In the genomic region with DNA sequence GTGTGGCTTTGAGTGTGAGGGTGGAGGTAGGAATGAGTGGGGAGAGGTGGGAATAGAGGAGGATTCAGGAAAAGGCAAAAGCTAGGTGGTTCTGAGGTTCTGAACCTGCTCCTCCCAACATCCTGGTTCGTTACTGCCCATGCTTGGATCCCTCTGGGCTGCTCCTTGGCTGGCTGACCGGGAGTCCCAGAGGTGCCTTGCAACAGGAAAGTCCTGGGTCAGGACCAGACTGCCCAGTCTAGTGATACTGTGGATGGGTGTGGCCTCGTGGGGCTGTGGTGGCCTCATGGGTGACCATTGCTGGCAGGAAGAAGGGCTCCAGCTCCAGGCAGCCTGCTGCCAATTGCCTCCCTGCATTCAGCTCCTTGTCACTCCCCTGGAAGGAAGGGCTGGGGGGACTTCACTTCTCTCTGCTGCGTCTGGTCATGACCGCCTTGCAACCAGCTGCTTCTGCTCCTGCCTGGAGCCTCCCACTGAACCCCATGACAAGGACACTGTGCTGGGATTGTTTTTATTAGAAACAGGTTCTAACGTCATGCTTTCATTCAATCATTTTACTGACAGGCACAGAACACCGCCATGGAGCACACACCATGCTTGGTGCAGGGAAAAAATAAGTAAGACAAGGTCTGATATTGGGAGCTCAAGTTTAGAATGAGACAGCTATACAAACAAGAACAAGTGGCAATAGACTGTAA, we compare ENCODE assay signal across 24 cellular contexts.
"Had no signal": no experiment of that assay in that cellular context is flagged by ENCODE, and none has a peak within 500 bp of the region (broad histone marks: within the 10 kb centered on the region; RNA-seq: fewer than 3 reads in every experiment).

No MANE protein-coding gene starts in this region.

- H3K27me3 ChIP-seq: breast epithelium had no signal

- H3K27ac Mint-ChIP-seq: activated CD8-positive, alpha-beta T cell treated with anti-CD3 and anti-CD28 coated beads for 36 hours; activated naive CD4-positive, alpha-beta T cell treated with anti-CD3 and anti-CD28 coated beads, Interleukin-2, amount 10 ng/mL, durations not matched to agents 7 days and 5 days; activated naive CD8-positive, alpha-beta T cell treated with anti-CD3 and anti-CD28 coated beads for 36 hours; activated T-cell treated with anti-CD3 and anti-CD28 coated beads, Interleukin-2, amount 50 U/mL, for 72 hours; activated T-helper 2 cell treated with anti-CD3 and anti-CD28 coated beads, Interferon-gamma antibody, Interleukin-2, Interleukin-4, amounts not matched to agents 10 μg/mL and 5 μg/mL and 100 μg/mL, durations not matched to agents 14 hours and 24 hours and 36 hours had no signal

- H3K4me3 ChIP-seq: breast epithelium, SK-N-MC had no signal

- H3K36me3 ChIP-seq: breast epithelium had no signal

- H3K4me1 ChIP-seq: breast epithelium had no signal

- ATAC-seq: activated CD4-positive, CD25-positive, alpha-beta regulatory T cell treated with anti-CD3 and anti-CD28 coated beads, Interleukin-2, amount 50 U/mL, for 24 hours; activated CD8-positive, alpha-beta T cell treated with anti-CD3 and anti-CD28 coated beads for 36 hours; activated T-cell treated with anti-CD3 and anti-CD28 coated beads, Interleukin-2, amount 50 U/mL, for 72 hours had no signal

- H3K4me3 Mint-ChIP-seq: activated CD8-positive, alpha-beta T cell treated with anti-CD3 and anti-CD28 coated beads for 36 hours; activated naive CD4-positive, alpha-beta T cell treated with anti-CD3 and anti-CD28 coated beads, Interleukin-2, amount 10 ng/mL, durations not matched to agents 7 days and 5 days; activated naive CD8-positive, alpha-beta T cell treated with anti-CD3 and anti-CD28 coated beads for 36 hours; activated T-cell treated with anti-CD3 and anti-CD28 coated beads, Interleukin-2, amount 50 U/mL, for 72 hours had no signal

- H3K36me3 Mint-ChIP-seq: activated naive CD4-positive, alpha-beta T cell treated with anti-CD3 and anti-CD28 coated beads, Interleukin-2, amount 10 ng/mL, durations not matched to agents 7 days and 5 days; activated naive CD8-positive, alpha-beta T cell treated with anti-CD3 and anti-CD28 coated beads for 36 hours had no signal

- H3K27ac ChIP-seq: breast epithelium, SK-N-MC had no signal

- DNase-seq: activated CD4-positive, alpha-beta T cell treated with anti-CD3 and anti-CD28 coated beads for 4 hours; activated CD8-positive, alpha-beta memory T cell treated with anti-CD3 and anti-CD28 coated beads, Interleukin-2, amount 50 U/mL, for 4 hours; activated CD8-positive, alpha-beta T cell treated with anti-CD3 and anti-CD28 coated beads for 36 hours; activated gamma-delta T cell treated with Interleukin-2 at 50 U/mL for 16 hours; activated naive CD4-positive, alpha-beta T cell treated with anti-CD3 and anti-CD28 coated beads, Interleukin-2, amount 10 ng/mL, durations not matched to agents 7 days and 5 days; activated naive CD8-positive, alpha-beta T cell treated with anti-CD3 and anti-CD28 coated beads for 36 hours; activated T-cell treated with anti-CD3 and anti-CD28 coated beads, Interleukin-2, amount 50 U/mL, for 72 hours; KG1; NCI-H1092 treated with DMSO at 0.1 percent for 48 hours; NCI-H1417 treated with DMSO at 0.1 percent for 48 hours; NCI-H1694; NCI-H2029; NCI-H2107; NCI-H2171 treated with DMSO at 0.1 percent for 48 hours; NCI-H345; NCI-H510A; NCI-H526 treated with DMSO at 0.1 percent for 48 hours; NCI-H82; SIG-M5; SW 1271 had no signal

- H3K9me3 ChIP-seq: breast epithelium had no signal

- H3K27me3 Mint-ChIP-seq: activated CD8-positive, alpha-beta T cell treated with anti-CD3 and anti-CD28 coated beads for 36 hours; activated naive CD8-positive, alpha-beta T cell treated with anti-CD3 and anti-CD28 coated beads for 36 hours had no signal
